8 cellular contexts compared by ENCODE assay signal in the genomic region with DNA sequence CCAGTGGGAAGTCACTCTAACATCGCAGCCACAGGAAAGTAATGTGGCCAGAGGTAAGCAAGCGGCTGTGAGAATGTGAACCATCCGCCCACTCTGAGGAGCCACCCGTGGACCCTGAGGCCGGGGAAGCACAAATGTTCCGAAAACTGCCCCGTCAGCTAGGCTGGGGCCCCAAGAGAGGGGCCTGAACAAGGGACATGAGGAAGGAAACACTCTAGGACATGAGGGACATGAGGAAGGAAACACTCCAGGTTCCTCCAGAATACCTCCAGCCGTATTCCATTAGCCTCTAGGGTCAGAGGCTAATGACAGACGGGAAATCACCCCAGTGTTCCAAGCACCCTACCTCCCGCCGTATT. TPM values are rescaled to one million over a fixed set of nuclear protein-coding genes. Genes with fewer than 3 reads are reported as not detected.
DNase-seq lines count a peak whose midpoint lies in the region; ATAC-seq, FAIRE-seq and TF ChIP-seq lines count a peak whose summit lies in the region.

No MANE protein-coding gene starts in this region.

- TF ChIP-seq POLR2A in H54 (IDR thresholded peaks at IDR 0.05; ENCODE audit: low read depth, low read length), result no peak

- H3K4me3 ChIP-seq in retinal pigment epithelial cell (ENCODE audit: low read length), result peak overlapping the region; percentile 92

- no peaks in the 10 kb centered on the region for H3K9me3 Mint-ChIP-seq in activated T-helper 17 cell treated with anti-CD3 and anti-CD28 coated beads, Interleukin-2, amount 50 U/mL, for 72 hours

- intact Hi-C loops in left ventricle myocardium superior (cut with micrococcal nuclease), result no loop called here

- ATAC-seq in HG03175 (IDR thresholded peaks at IDR 0.05; ENCODE audit: unreplicated experiment) (peak; percentile 35), left ventricle myocardium superior (peak; percentile 55), HG03108 (IDR thresholded peaks at IDR 0.05; ENCODE audit: unreplicated experiment) (no peak)
- peak; percentile 54 for ATAC-seq in activated T-helper 17 cell treated with anti-CD3 and anti-CD28 coated beads, Interleukin-2, amount 50 U/mL, for 72 hours (replicated peaks)

- peak; percentile 66 for DNase-seq in activated effector memory CD4-positive, alpha-beta T cell treated with anti-CD3 and anti-CD28 coated beads, Interleukin-2, amount 50 U/mL, for 16 hours
- DNase-seq in activated effector memory CD4-positive, alpha-beta T cell treated with Interleukin-2 at 50 U/mL for 16 hours, result no peak
- DNase-seq in left ventricle myocardium superior, result no peak
- no peak for DNase-seq in retinal pigment epithelial cell (ENCODE audit: low read depth)
- no peak for DNase-seq in H54 (ENCODE audit: insufficient read length, low spot score)

- peak overlapping the region; percentile 96 for H3K4me3 Mint-ChIP-seq in activated T-helper 17 cell treated with anti-CD3 and anti-CD28 coated beads, Interleukin-2, amount 50 U/mL, for 72 hours

- TF ChIP-seq CTCF in retinal pigment epithelial cell (conservative IDR thresholded peaks at IDR 0.05; ENCODE audit: low read depth, low read length), result no peak

- no peak for FAIRE-seq in H54 (lab: Jason Lieb, UNC)

- H3K36me3 Mint-ChIP-seq in activated T-helper 17 cell treated with anti-CD3 and anti-CD28 coated beads, Interleukin-2, amount 50 U/mL, for 72 hours (ENCODE audit: low read depth), result peaks cover 35% of the 10 kb centered on the region

- H3K4me1 Mint-ChIP-seq in activated T-helper 17 cell treated with anti-CD3 and anti-CD28 coated beads, Interleukin-2, amount 50 U/mL, for 72 hours, result peaks cover 23% of the 10 kb centered on the region

- peak overlapping the region; percentile 98 for H3K27ac Mint-ChIP-seq in activated T-helper 17 cell treated with anti-CD3 and anti-CD28 coated beads, Interleukin-2, amount 50 U/mL, for 72 hours

- H3K27me3 Mint-ChIP-seq in activated T-helper 17 cell treated with anti-CD3 and anti-CD28 coated beads, Interleukin-2, amount 50 U/mL, for 72 hours, result no peaks in the 10 kb centered on the region

RNA-seq across cellular contexts. Expression of gene TEFM, which starts 0.3 kb away (rescaled TPM):
- 10 to 100 TPM in 1 of 2 donors, 1 to 10 TPM in 1; 7.7 to 12.0 TPM for total RNA-seq in activated T-helper 17 cell treated with anti-CD3 and anti-CD28 coated beads, Interleukin-2, amount 50 U/mL, for 72 hours
- 14.2 TPM for total RNA-seq in left ventricle myocardium superior

RNA-seq across cellular contexts. Expression of gene ADAP2, which starts 16.0 kb away (rescaled TPM):
- 1 to 10 TPM in 1 of 2 donors, not detected in 1; 2.1 TPM for total RNA-seq in activated T-helper 17 cell treated with anti-CD3 and anti-CD28 coated beads, Interleukin-2, amount 50 U/mL, for 72 hours
- total RNA-seq in left ventricle myocardium superior, result 8.0 TPM
